Comparison of ENCODE assay signal across 13 cellular contexts in the genomic region with DNA sequence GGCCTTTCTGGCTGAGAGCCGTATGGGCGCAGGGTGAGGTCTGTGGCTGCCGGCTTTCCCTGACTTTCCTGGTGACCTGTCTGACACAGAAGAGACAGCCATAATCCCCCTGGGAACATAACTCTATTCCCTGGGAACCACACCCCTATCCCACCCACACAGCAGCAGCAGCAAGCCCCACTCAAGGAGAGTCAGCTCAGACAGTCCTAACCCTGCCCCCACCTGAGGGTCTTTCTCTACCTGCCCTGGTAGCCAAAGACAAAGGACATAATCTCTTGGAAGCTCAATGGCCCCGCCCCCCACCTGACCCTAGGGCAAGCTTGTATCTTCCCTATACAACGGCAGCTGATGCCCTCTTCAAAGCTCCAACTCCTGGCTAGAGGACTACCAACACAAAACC.
A peak's percentile ranks its signal among the peaks of the same experiment; 100 is the strongest.
DNase-seq lines count a peak whose midpoint lies in the region; ATAC-seq and TF ChIP-seq lines count a peak whose summit lies in the region.
"Had no signal": no experiment of that assay in that cellular context is flagged by ENCODE, and none has a peak within 500 bp of the region (broad histone marks: within the 10 kb centered on the region; RNA-seq: fewer than 3 reads in every experiment).

No MANE protein-coding gene starts in this region.

- no peaks in the 10 kb centered on the region for H4K20me1 ChIP-seq in neural progenitor cell (ENCODE audit: low read depth)
- H4K20me1 ChIP-seq: BLaER1 treated with 17β-estradiol and CSF1 and Interleukin-3, amounts not matched to agents 10 nM and 100 nM had no signal

- H3K27me3 ChIP-seq in neural progenitor cell, result no peaks in the 10 kb centered on the region
- H3K27me3 ChIP-seq: BLaER1 treated with 17β-estradiol and CSF1 and Interleukin-3, amounts not matched to agents 10 nM and 100 nM had no signal

- no peak overlapping the region for H3K4me3 ChIP-seq in neural progenitor cell
- H3K4me3 ChIP-seq: BLaER1 treated with 17β-estradiol and CSF1 and Interleukin-3, amounts not matched to agents 10 nM and 100 nM had no signal

- H3K4me1 ChIP-seq in neural progenitor cell, result no peaks in the 10 kb centered on the region
- H3K4me1 ChIP-seq: BLaER1 treated with 17β-estradiol and CSF1 and Interleukin-3, amounts not matched to agents 10 nM and 100 nM had no signal

- H3F3A ChIP-seq in neural progenitor cell (ENCODE audit: low read depth), result no peaks in the 10 kb centered on the region

- H3K36me3 ChIP-seq in neural progenitor cell, result no peaks in the 10 kb centered on the region
- H3K36me3 ChIP-seq: BLaER1 treated with 17β-estradiol and CSF1 and Interleukin-3, amounts not matched to agents 10 nM and 100 nM had no signal

- no peak overlapping the region for H3K4me2 ChIP-seq in neural progenitor cell
- H3K4me2 ChIP-seq: BLaER1 treated with 17β-estradiol and CSF1 and Interleukin-3, amounts not matched to agents 10 nM and 100 nM had no signal

- ATAC-seq in activated T-helper 17 cell treated with anti-CD3 and anti-CD28 coated beads, Interleukin-2, amount 50 U/mL, for 72 hours (replicated peaks), result no peak
- ATAC-seq: HCT116 had no signal

- H3K4me1 Mint-ChIP-seq in chondrocyte (ENCODE audit: low read depth) (no peaks in the 10 kb centered on the region), neural progenitor cell (no peaks in the 10 kb centered on the region)
- no peaks in the 10 kb centered on the region for H3K4me1 Mint-ChIP-seq in activated T-helper 17 cell treated with anti-CD3 and anti-CD28 coated beads, Interleukin-2, amount 50 U/mL, for 72 hours
- H3K4me1 Mint-ChIP-seq: CD4-positive, CD25-positive, alpha-beta regulatory T cell had no signal

- H3K9me3 Mint-ChIP-seq in chondrocyte (ENCODE audit: low read depth), result peaks cover 25% of the 10 kb centered on the region
- H3K9me3 Mint-ChIP-seq in neural progenitor cell, result peaks cover 14% of the 10 kb centered on the region
- H3K9me3 Mint-ChIP-seq in activated T-helper 17 cell treated with anti-CD3 and anti-CD28 coated beads, Interleukin-2, amount 50 U/mL, for 72 hours, result peaks cover 28% of the 10 kb centered on the region

- DNase-seq in activated effector memory CD4-positive, alpha-beta T cell treated with anti-CD3 and anti-CD28 coated beads, Interleukin-2, amount 50 U/mL, for 16 hours, result peak; percentile 43
- DNase-seq in activated effector memory CD4-positive, alpha-beta T cell treated with Interleukin-2 at 50 U/mL for 16 hours, result no peak
- DNase-seq in chondrocyte (ENCODE audit: low spot score), result peak; percentile 38
- DNase-seq in neural progenitor cell (ENCODE audit: low spot score), result peak; percentile 11
- DNase-seq in T-helper 9 cell, result no peak
- DNase-seq in retina, result no peak
- DNase-seq: ACHN; CD4-positive, CD25-positive, alpha-beta regulatory T cell; DMS53 had no signal

- no peak overlapping the region for H3K9ac ChIP-seq in neural progenitor cell
- H3K9ac ChIP-seq: BLaER1 treated with 17β-estradiol and CSF1 and Interleukin-3, amounts not matched to agents 10 nM and 100 nM had no signal

- no peak overlapping the region for H2AFZ ChIP-seq in neural progenitor cell (replicated peaks)

- H3K36me3 Mint-ChIP-seq in chondrocyte (ENCODE audit: low read depth) (peaks cover 4% of the 10 kb centered on the region), neural progenitor cell (peaks cover 5% of the 10 kb centered on the region)
- no peaks in the 10 kb centered on the region for H3K36me3 Mint-ChIP-seq in activated T-helper 17 cell treated with anti-CD3 and anti-CD28 coated beads, Interleukin-2, amount 50 U/mL, for 72 hours (ENCODE audit: low read depth)
- H3K36me3 Mint-ChIP-seq: CD4-positive, CD25-positive, alpha-beta regulatory T cell had no signal

- H3K27me3 Mint-ChIP-seq in chondrocyte (ENCODE audit: low read depth), result no peaks in the 10 kb centered on the region
- no peaks in the 10 kb centered on the region for H3K27me3 Mint-ChIP-seq in neural progenitor cell (ENCODE audit: insufficient read depth, low read depth)
- no peaks in the 10 kb centered on the region for H3K27me3 Mint-ChIP-seq in activated T-helper 17 cell treated with anti-CD3 and anti-CD28 coated beads, Interleukin-2, amount 50 U/mL, for 72 hours
- H3K27me3 Mint-ChIP-seq: CD4-positive, CD25-positive, alpha-beta regulatory T cell had no signal

- H3K27ac ChIP-seq in neural progenitor cell, result no peak overlapping the region
- H3K27ac ChIP-seq: BLaER1 treated with 17β-estradiol and CSF1 and Interleukin-3, amounts not matched to agents 10 nM and 100 nM; HL-60 had no signal

- no peaks in the 10 kb centered on the region for H3K79me2 ChIP-seq in neural progenitor cell (ENCODE audit: low read depth)

- H3K9me3 ChIP-seq in neural progenitor cell (ENCODE audit: low read depth), result no peaks in the 10 kb centered on the region
- H3K9me3 ChIP-seq: BLaER1 treated with 17β-estradiol and CSF1 and Interleukin-3, amounts not matched to agents 10 nM and 100 nM had no signal

- no peak overlapping the region for H3K4me3 Mint-ChIP-seq in chondrocyte (ENCODE audit: unreplicated experiment)
- H3K4me3 Mint-ChIP-seq in neural progenitor cell, result no peak overlapping the region
- no peak overlapping the region for H3K4me3 Mint-ChIP-seq in activated T-helper 17 cell treated with anti-CD3 and anti-CD28 coated beads, Interleukin-2, amount 50 U/mL, for 72 hours
- H3K4me3 Mint-ChIP-seq: CD4-positive, CD25-positive, alpha-beta regulatory T cell had no signal

- TF ChIP-seq CTCF in chondrocyte (IDR thresholded peaks at IDR 0.05) (no peak), neural progenitor cell (IDR thresholded peaks at IDR 0.05) (no peak)

- H3K27ac Mint-ChIP-seq in chondrocyte (ENCODE audit: unreplicated experiment), result no peak overlapping the region
- H3K27ac Mint-ChIP-seq in neural progenitor cell, result peak overlapping the region; percentile 53
- H3K27ac Mint-ChIP-seq in activated T-helper 17 cell treated with anti-CD3 and anti-CD28 coated beads, Interleukin-2, amount 50 U/mL, for 72 hours, result no peak overlapping the region
- H3K27ac Mint-ChIP-seq: CD4-positive, CD25-positive, alpha-beta regulatory T cell had no signal

Comparison
In these comparisons a context has a peak if more than half of its experiments do, and no peak if none do; other contexts are left out.
1. DNase-seq: peak in activated effector memory CD4-positive, alpha-beta T cell treated with anti-CD3 and anti-CD28 coated beads, Interleukin-2, amount 50 U/mL, for 16 hours (single experiment), chondrocyte (single experiment) and neural progenitor cell (single experiment); none in activated effector memory CD4-positive, alpha-beta T cell treated with Interleukin-2 at 50 U/mL for 16 hours (single experiment), T-helper 9 cell (single experiment) and retina (single experiment).